In genomic region chr11:66638177-66639065, GRCh38 we compare ENCODE assay signal across 8 cellular contexts. TPM values are rescaled to one million over a fixed set of nuclear protein-coding genes. Genes with fewer than 3 reads are reported as not detected.
A peak's percentile ranks its signal among the peaks of the same experiment; 100 is the strongest.
DNase-seq lines count a peak whose midpoint lies in the region; ATAC-seq and TF ChIP-seq lines count a peak whose summit lies in the region.

Gene RBM4 (plus strand): TSS chr11:66638703. CDS start chr11:66639712, 1,009 bp downstream.

- H3K9me3 Mint-ChIP-seq in activated naive CD4-positive, alpha-beta T cell treated with anti-CD3 and anti-CD28 coated beads, Interleukin-2, amount 50 U/mL, for 72 hours = no peaks in the 10 kb centered on the region

- no peak for TF ChIP-seq CTCF in GM10266 (IDR thresholded peaks at IDR 0.05; ENCODE audit: control insufficient read depth, insufficient read depth, low read depth, missing control alignments)

- peak within 1 kb of the TSS; percentile 96 to 100 for H3K27ac Mint-ChIP-seq in activated naive CD4-positive, alpha-beta T cell treated with anti-CD3 and anti-CD28 coated beads, Interleukin-2, amount 50 U/mL, for 72 hours

- DNase-seq in GM10266 (ENCODE audit: extremely low spot score) = peak; percentile 96
- DNase-seq in NCI-H1092 treated with DMSO at 0.1 percent for 48 hours (lab: John Stamatoyannopoulos, UW) = peak; percentile 100
- DNase-seq in SKM-1 (lab: John Stamatoyannopoulos, UW; ENCODE audit: unreplicated experiment) = peak; percentile 99
- DNase-seq in activated naive CD4-positive, alpha-beta T cell treated with anti-CD3 and anti-CD28 coated beads, Interleukin-2, amount 50 U/mL, for 72 hours (ENCODE audit: low spot score in 2 of 2) = peak; percentile 94 to 97
- DNase-seq in glomerular endothelial cell (ENCODE audit: extremely low read depth, low read depth, low spot score) = peak; percentile 99
- DNase-seq in occipital lobe (lab: John Stamatoyannopoulos, UW) = peak; percentile 98

- peak within 1 kb of the TSS; percentile 81 for H3K27ac ChIP-seq in temporal lobe (ENCODE audit: low read depth, low read length)

- peaks cover 39 to 58% of the 10 kb centered on the region in 2 donors for H3K36me3 Mint-ChIP-seq in activated naive CD4-positive, alpha-beta T cell treated with anti-CD3 and anti-CD28 coated beads, Interleukin-2, amount 50 U/mL, for 72 hours

- peak; percentile 96 for ATAC-seq in HG02610 (IDR thresholded peaks at IDR 0.05; ENCODE audit: unreplicated experiment)
- peak; percentile 94 for ATAC-seq in activated naive CD4-positive, alpha-beta T cell treated with anti-CD3 and anti-CD28 coated beads, Interleukin-2, amount 50 U/mL, for 72 hours

RNA-seq across cellular contexts. Expression of gene RBM4, which starts in this region (rescaled TPM):
- total RNA-seq in activated naive CD4-positive, alpha-beta T cell treated with anti-CD3 and anti-CD28 coated beads, Interleukin-2, amount 50 U/mL, for 72 hours = 100 to 1,000 TPM in 1 of 2 donors, 10 to 100 TPM in 1; 87.0 to 132 TPM
- 112 and 115 TPM in 2 replicates for total RNA-seq in glomerular endothelial cell
- total RNA-seq in occipital lobe = 133 TPM
- 119 TPM for total RNA-seq in temporal lobe

Comparison
In these comparisons a context has a peak if more than half of its experiments do, and no peak if none do; other contexts are left out.
1. Peak in every context shown above with its lines: DNase-seq, ATAC-seq and H3K27ac ChIP-seq.